Comparison of ENCODE assay signal across 1 cellular context in genomic region chr9:94259077-94259847, GRCh38.
TF ChIP-seq lines count a peak whose summit lies in the region.

Gene ZNF169, plus strand, starts transcription at chr9:94259298. Its CDS starts 19,515 bp downstream, at chr9:94278813.

TF ChIP-seq in K562, 482 proteins besides CTCF, POLR2A, EP300 and RAD21 (continued from another document and continues in another):
- TF ChIP-seq PRDM10 (IDR thresholded peaks at IDR 0.05; ENCODE audit: partially characterized antibody) (peak; percentile 35), ETS1 (conservative IDR thresholded peaks at IDR 0.05; ENCODE audit: control insufficient read depth, low read depth, low read length) (peak; percentile 99), NKRF (IDR thresholded peaks at IDR 0.05; ENCODE audit: borderline replicate concordance) (peak; percentile 49; the same call in 1 of the 2 replicates), MTA3 (IDR thresholded peaks at IDR 0.05; ENCODE audit: borderline replicate concordance) (peak; percentile 86; the same call in 1 of the 2 replicates), EGR1 (conservative IDR thresholded peaks at IDR 0.05) (peak; percentile 30; the same call in 1 of the 2 replicates), ZFX (CRISPR knock-in tag; IDR thresholded peaks at IDR 0.05) (peak; percentile 85), NR2C2 (CRISPR knock-in tag; IDR thresholded peaks at IDR 0.05) (no peak; the same call in 1 of the 2 replicates), NR2C2 (tag; IDR thresholded peaks at IDR 0.05) (peak; percentile 82), TEAD4 (IDR thresholded peaks at IDR 0.05; ENCODE audit: low read length) (peak; percentile 75), TEAD4 (CRISPR knock-in tag; IDR thresholded peaks at IDR 0.05; ENCODE audit: borderline replicate concordance) (no peak), HNRNPLL (IDR thresholded peaks at IDR 0.05; ENCODE audit: low read depth, low read length, poor library complexity, severe bottlenecking) (peak; percentile 62), SIX5 (IDR thresholded peaks at IDR 0.05; ENCODE audit: borderline replicate concordance in 1 of 2, insufficient read depth in 1 of 2, low read depth in 1 of 2, low read length in 2 of 2) (peak; percentile 94), ZNF707 (CRISPR knock-in tag; conservative IDR thresholded peaks at IDR 0.05) (no peak), ZNF395 (CRISPR knock-in tag; IDR thresholded peaks at IDR 0.05) (peak; percentile 57; the same call in 1 of the 2 replicates), RAD51 (IDR thresholded peaks at IDR 0.05; ENCODE audit: borderline replicate concordance, low read depth) (peak; percentile 7; the same call in 1 of the 2 replicates), PHF20 (IDR thresholded peaks at IDR 0.05; ENCODE audit: partially characterized antibody) (peak; percentile 44), POLR2G (IDR thresholded peaks at IDR 0.05; ENCODE audit: low read depth, low read length) (peak; percentile 90), TFAP4 (CRISPR knock-in tag; IDR thresholded peaks at IDR 0.05; ENCODE audit: borderline replicate concordance) (peak; percentile 72; the same call in 1 of the 2 replicates), ZSCAN32 (CRISPR knock-in tag; IDR thresholded peaks at IDR 0.05) (no peak), TAF9B (IDR thresholded peaks at IDR 0.05; ENCODE audit: partially characterized antibody) (peak; percentile 47), POLR2B (IDR thresholded peaks at IDR 0.05; ENCODE audit: low read depth, partially characterized antibody) (peak; percentile 65), TARDBP (IDR thresholded peaks at IDR 0.05) (peak; percentile 65; the same call in 1 of the 2 replicates), KLF1 (tag; IDR thresholded peaks at IDR 0.05) (0 out of 2 replicates have a peak, but pooled peaks have one; percentile 22), YY1 (IDR thresholded peaks at IDR 0.05; ENCODE audit: borderline replicate concordance in 1 of 3, control insufficient read depth in 1 of 3, extremely low read depth in 1 of 3, insufficient read depth in 3 of 3, insufficient read length in 1 of 3, insufficient replicate concordance in 2 of 3, low read depth in 1 of 3, low read length in 2 of 3) (peak in 2 of 3 experiments; percentile 52 to 67), ZNF212 (CRISPR knock-in tag; IDR thresholded peaks at IDR 0.05) (no peak), MGA (IDR thresholded peaks at IDR 0.05) (peak; percentile 56; the same call in 1 of the 2 replicates), KDM5B (IDR thresholded peaks at IDR 0.05; ENCODE audit: insufficient replicate concordance, low read depth, low read length) (peak; percentile 73), HDAC3 (IDR thresholded peaks at IDR 0.05; ENCODE audit: borderline replicate concordance, partially characterized antibody) (no peak), PML (IDR thresholded peaks at IDR 0.05; ENCODE audit: low read length) (peak; percentile 45; the same call in 1 of the 2 replicates), ELF2 (CRISPR knock-in tag; IDR thresholded peaks at IDR 0.05) (peak; percentile 92), CHD4 (IDR thresholded peaks at IDR 0.05; ENCODE audit: insufficient read depth, insufficient replicate concordance, low read depth, low read length, poor library complexity, severe bottlenecking) (no peak), E2F5 (CRISPR knock-in tag; IDR thresholded peaks at IDR 0.05) (peak; percentile 73; the same call in 1 of the 2 replicates)
